Comparison of ENCODE assay signal across 26 cellular contexts in the genomic region with DNA sequence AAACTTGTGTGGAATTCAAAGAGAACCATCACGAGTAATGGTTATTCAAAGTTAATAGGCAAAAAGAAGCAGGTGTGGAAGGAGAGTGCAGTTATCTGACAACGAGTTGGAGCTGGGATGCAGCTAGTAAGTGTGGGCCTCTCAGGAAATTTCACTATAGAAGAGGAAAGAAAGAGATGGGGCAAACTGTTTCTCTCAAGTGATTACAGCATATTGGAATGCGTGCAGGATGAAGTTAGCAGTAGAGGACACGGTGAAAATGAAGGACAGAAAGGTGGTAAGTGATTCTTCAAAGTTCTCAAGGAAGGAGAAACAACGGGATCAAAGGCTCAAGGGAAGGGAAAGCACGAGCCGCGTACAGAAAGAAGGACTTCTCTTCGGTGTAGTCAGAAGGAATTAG.
DNase-seq lines count a peak whose midpoint lies in the region; ATAC-seq and TF ChIP-seq lines count a peak whose summit lies in the region.
"Had no signal": no experiment of that assay in that cellular context is flagged by ENCODE, and none has a peak within 500 bp of the region (broad histone marks: within the 10 kb centered on the region; RNA-seq: fewer than 3 reads in every experiment).

No MANE protein-coding gene starts in this region.

- H3K36me3 ChIP-seq in cardiac muscle cell = no peaks in the 10 kb centered on the region
- no peaks in the 10 kb centered on the region for H3K36me3 ChIP-seq in heart right ventricle
- H3K36me3 ChIP-seq in adipocyte (ENCODE audit: control insufficient read depth, insufficient read depth, low read length, severe bottlenecking) = no peaks in the 10 kb centered on the region
- H3K36me3 ChIP-seq in hepatocyte (replicated peaks; ENCODE audit: insufficient read depth, low read depth) = no peaks in the 10 kb centered on the region
- H3K36me3 ChIP-seq in OCI-LY7 (ENCODE audit: insufficient read depth, low read length) = no peaks in the 10 kb centered on the region
- H3K36me3 ChIP-seq in right atrium auricular region = no peaks in the 10 kb centered on the region
- H3K36me3 ChIP-seq: neutrophil, prostate gland, sigmoid colon, thoracic aorta, uterus had no signal

- TF ChIP-seq CTCF in cardiac muscle cell (IDR thresholded peaks at IDR 0.05; ENCODE audit: low read depth, low read length) (no peak), heart right ventricle (IDR thresholded peaks at IDR 0.05) (no peak), hepatocyte (IDR thresholded peaks at IDR 0.05; ENCODE audit: poor library complexity) (no peak), OCI-LY7 (conservative IDR thresholded peaks at IDR 0.05; ENCODE audit: low read length) (no peak), right atrium auricular region (IDR thresholded peaks at IDR 0.05) (no peak)

- DNase-seq in cardiac muscle cell (ENCODE audit: low read depth in 1 of 2, low spot score in 1 of 2) = peak in 1 of 2 donors; percentile 33
- DNase-seq in heart right ventricle = no peak
- peak; percentile 40 for DNase-seq in adipocyte (ENCODE audit: low read depth)
- no peak for DNase-seq in hepatocyte (ENCODE audit: low spot score)
- DNase-seq in stimulated activated CD4-positive, alpha-beta T cell treated with anti-CD3 and anti-CD28 coated beads, Interleukin-2, amount 100 ng/mL, for 24 hours = no peak
- no peak for DNase-seq in OCI-LY7 (ENCODE audit: low spot score)
- DNase-seq in right atrium auricular region (ENCODE audit: low spot score) = no peak
- DNase-seq: 8988T; activated CD4-positive, alpha-beta T cell treated with anti-CD3 and anti-CD28 coated beads for 4 hours; activated CD8-positive, alpha-beta memory T cell treated with anti-CD3 and anti-CD28 coated beads for 24 hours; activated gamma-delta T cell treated with Interleukin-2 at 50 U/mL for 16 hours; activated T-cell treated with anti-CD3 and anti-CD28 coated beads, Interleukin-2, amount 50 U/mL, for 1 hour; body of pancreas; CD4-positive, alpha-beta T cell; left cardiac atrium; NCI-H1105; NCI-H1930; NCI-H69; sigmoid colon; stimulated activated naive CD8-positive, alpha-beta T cell treated with anti-CD3 and anti-CD28 coated beads, Interleukin-15, Interleukin-2, amounts not matched to agents 100 U/mL and 50 U/mL, for 24 hours; uterus had no signal

- no peaks in the 10 kb centered on the region for H3K9me2 ChIP-seq in hepatocyte (replicated peaks; ENCODE audit: insufficient read depth)
- no peaks in the 10 kb centered on the region for H3K9me2 ChIP-seq in OCI-LY7 (ENCODE audit: insufficient read depth, low read length)

- no peak for ATAC-seq in heart right ventricle
- no peak for ATAC-seq in GM18517 (IDR thresholded peaks at IDR 0.05; ENCODE audit: unreplicated experiment)
- ATAC-seq: body of pancreas; stimulated activated naive CD8-positive, alpha-beta T cell treated with anti-CD3 and anti-CD28 coated beads, Interleukin-15, Interleukin-2, amounts not matched to agents 100 U/mL and 50 U/mL, for 24 hours had no signal

- POLR2A ChIA-PET in OCI-LY7 (lab: Charles Lee) = no interaction called here

- H3K27me3 ChIP-seq in cardiac muscle cell (no peaks in the 10 kb centered on the region), heart right ventricle (no peaks in the 10 kb centered on the region), adipocyte (replicated peaks; ENCODE audit: control insufficient read depth, insufficient read depth, low read length) (no peaks in the 10 kb centered on the region), hepatocyte (no peaks in the 10 kb centered on the region), right atrium auricular region (no peaks in the 10 kb centered on the region)
- H3K27me3 ChIP-seq: body of pancreas, neutrophil, sigmoid colon, uterus had no signal

- H3K27ac ChIP-seq in cardiac muscle cell (peak overlapping the region; percentile 67), heart right ventricle (peak overlapping the region in 2 of 10 donors; percentile 49 to 64), hepatocyte (peak overlapping the region; percentile 52), OCI-LY7 (ENCODE audit: low read depth, low read length, poor library complexity, severe bottlenecking) (no peak overlapping the region), right atrium auricular region (no peak overlapping the region)
- H3K27ac ChIP-seq: body of pancreas, neutrophil, prostate gland, sigmoid colon, thoracic aorta, uterus, VCaP had no signal

- CTCF ChIA-PET in OCI-LY7 (lab: Charles Lee; ENCODE audit: unreplicated experiment) = no interaction called here

- H3K9me3 ChIP-seq in cardiac muscle cell (ENCODE audit: low read depth) (no peaks in the 10 kb centered on the region), heart right ventricle (no peaks in the 10 kb centered on the region), adipocyte (ENCODE audit: control insufficient read depth, low read length) (no peaks in the 10 kb centered on the region), hepatocyte (ENCODE audit: low read depth) (no peaks in the 10 kb centered on the region), OCI-LY7 (ENCODE audit: low read length) (no peaks in the 10 kb centered on the region), right atrium auricular region (no peaks in the 10 kb centered on the region)
- H3K9me3 ChIP-seq: body of pancreas, neutrophil, prostate gland, sigmoid colon, thoracic aorta, uterus had no signal

- H3K4me2 ChIP-seq in hepatocyte (no peak overlapping the region), OCI-LY7 (ENCODE audit: low read length) (no peak overlapping the region)

- H3K4me1 ChIP-seq in cardiac muscle cell (ENCODE audit: low read depth) (peaks cover 16% of the 10 kb centered on the region), heart right ventricle (peaks cover 0 to 21% (median 0%) of the 10 kb centered on the region in 9 donors), adipocyte (ENCODE audit: control insufficient read depth, insufficient read depth, low read length) (peaks cover 37% of the 10 kb centered on the region), hepatocyte (ENCODE audit: insufficient read depth) (no peaks in the 10 kb centered on the region), OCI-LY7 (ENCODE audit: insufficient read depth, low read length, poor library complexity, severe bottlenecking) (no peaks in the 10 kb centered on the region), right atrium auricular region (no peaks in the 10 kb centered on the region)
- H3K4me1 ChIP-seq: body of pancreas, prostate gland, sigmoid colon, uterus had no signal

- H3K79me2 ChIP-seq in hepatocyte (no peaks in the 10 kb centered on the region), OCI-LY7 (ENCODE audit: insufficient read depth, low read depth, low read length) (no peaks in the 10 kb centered on the region)

- no peak overlapping the region for H3K9ac ChIP-seq in adipocyte (ENCODE audit: low read length)

- intact Hi-C loops in heart right ventricle (cut with DNase I) (no loop called here), OCI-LY7 (cut with micrococcal nuclease; ENCODE audit: unreplicated experiment) (no loop called here)

- 64 to 67% methylated on average over 9 of the region's 9 CpGs for WGBS in heart right ventricle, 2 donors
- 77% methylated on average over 9 of the region's 9 CpGs for WGBS in hepatocyte (ENCODE audit: low lambda C conversion rate, missing lambda C conversion rate)

- H4K20me1 ChIP-seq in hepatocyte (ENCODE audit: insufficient read depth, poor library complexity, severe bottlenecking) = no peaks in the 10 kb centered on the region
- H4K20me1 ChIP-seq in OCI-LY7 (ENCODE audit: insufficient read depth, low read length) = no peaks in the 10 kb centered on the region

- BruUV-seq in OCI-LY7 (replicated peaks; lab: Mats Ljungman, UMichigan) = no TSS peak

- H3K4me3 ChIP-seq in cardiac muscle cell (no peak overlapping the region), heart right ventricle (no peak overlapping the region), adipocyte (ENCODE audit: low read length) (peak overlapping the region; percentile 34), hepatocyte (no peak overlapping the region), OCI-LY7 (ENCODE audit: low read depth, low read length, poor library complexity, severe bottlenecking) (no peak overlapping the region), right atrium auricular region (no peak overlapping the region)
- H3K4me3 ChIP-seq: body of pancreas, prostate gland, sigmoid colon, thoracic aorta, uterus had no signal

- no peak overlapping the region for H2AFZ ChIP-seq in hepatocyte
- no peak overlapping the region for H2AFZ ChIP-seq in OCI-LY7 (ENCODE audit: low read length)

Comparison
In these comparisons a context has a peak if more than half of its experiments do, and no peak if none do; other contexts are left out.
1. H3K27ac ChIP-seq: peak in cardiac muscle cell (single experiment) and hepatocyte (single experiment); none in OCI-LY7 (single experiment) and right atrium auricular region (0 of 2).